Comparison of ENCODE assay signal across 8 cellular contexts in the genomic region with DNA sequence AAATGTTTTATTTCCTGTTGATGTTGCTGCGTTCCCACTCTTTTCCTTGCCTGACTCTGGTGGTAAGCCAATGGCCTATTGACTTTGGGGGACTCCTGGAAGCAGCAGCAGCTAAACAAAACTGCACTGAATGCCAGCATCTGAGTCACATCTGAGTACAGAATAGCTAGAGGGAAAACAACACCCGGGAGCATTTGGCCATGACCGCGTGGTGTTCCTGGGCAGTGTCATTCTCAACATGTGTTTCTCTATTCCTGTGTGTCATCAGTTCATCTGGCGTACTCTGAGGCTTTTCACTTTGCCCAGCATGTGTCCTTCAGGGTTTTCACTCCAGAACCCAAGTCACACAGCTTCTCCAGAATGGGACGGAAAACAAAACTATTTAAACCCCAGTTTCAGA.
A peak's percentile ranks its signal among the peaks of the same experiment; 100 is the strongest.
DNase-seq lines count a peak whose midpoint lies in the region; ATAC-seq and TF ChIP-seq lines count a peak whose summit lies in the region.

No MANE protein-coding gene starts in this region.

- H2AFZ ChIP-seq in IMR-90 (replicated peaks; ENCODE audit: low read length, poor library complexity): peak overlapping the region; percentile 44

- H3K56ac ChIP-seq in IMR-90 (ENCODE audit: extremely low read depth, insufficient read depth, low read length): no peak overlapping the region

- no peak overlapping the region for H3K4me2 ChIP-seq in IMR-90 (ENCODE audit: low read depth, low read length)

- H2AK5ac ChIP-seq in IMR-90 (ENCODE audit: low read depth, low read length): no peak overlapping the region

- peak overlapping the region; percentile 5; the same call in 1 of the 2 replicates for H3K14ac ChIP-seq in IMR-90 (replicated peaks; ENCODE audit: low read depth, low read length)

- no peak overlapping the region for H2BK120ac ChIP-seq in IMR-90 (ENCODE audit: low read depth, low read length)

- H3K4me1 ChIP-seq in IMR-90 (ENCODE audit: control insufficient read depth, insufficient read depth, low read length) (peaks cover 12% of the 10 kb centered on the region), thoracic aorta (ENCODE audit: control insufficient read depth in 1 of 2, low read depth in 2 of 2) (peaks cover 5 to 43% of the 10 kb centered on the region in 2 donors)

- H3K36me3 Mint-ChIP-seq in activated CD4-positive, alpha-beta T cell treated with anti-CD3 and anti-CD28 coated beads, Interleukin-2, amount 10 ng/mL, durations not matched to agents 24 days and 14 days (ENCODE audit: low read depth): no peaks in the 10 kb centered on the region

- no peak overlapping the region for H3K9ac ChIP-seq in IMR-90 (ENCODE audit: low read depth, low read length)

- H3K9me3 ChIP-seq in IMR-90 (ENCODE audit: control insufficient read depth, insufficient read depth, low read length): no peaks in the 10 kb centered on the region
- no peaks in the 10 kb centered on the region for H3K9me3 ChIP-seq in thoracic aorta

- no peak for TF ChIP-seq RAD21 in IMR-90 (IDR thresholded peaks at IDR 0.05; ENCODE audit: low read length)

- H3K27me3 Mint-ChIP-seq in activated CD4-positive, alpha-beta T cell treated with anti-CD3 and anti-CD28 coated beads, Interleukin-2, amount 10 ng/mL, durations not matched to agents 24 days and 14 days: no peaks in the 10 kb centered on the region

- no peak overlapping the region for H3K18ac ChIP-seq in IMR-90 (ENCODE audit: low read depth, low read length)

- no peak for TF ChIP-seq POLR2A in IMR-90 (IDR thresholded peaks at IDR 0.05; ENCODE audit: low read depth, low read length)

- no peak overlapping the region for H4K91ac ChIP-seq in IMR-90 (ENCODE audit: insufficient read depth, low read depth, low read length)

- H3K27ac Mint-ChIP-seq in activated CD4-positive, alpha-beta T cell treated with anti-CD3 and anti-CD28 coated beads, Interleukin-2, amount 10 ng/mL, durations not matched to agents 24 days and 14 days: no peak overlapping the region

- POLR2A ChIA-PET in IMR-90 (lab: Charles Lee; ENCODE audit: unreplicated experiment): no interaction called here

- H2AK9ac ChIP-seq in IMR-90 (replicated peaks; ENCODE audit: low read depth, low read length, poor library complexity): no peak overlapping the region

- no peak overlapping the region for H4K8ac ChIP-seq in IMR-90 (ENCODE audit: low read depth in 2 of 2, low read length in 2 of 2)

- no peaks in the 10 kb centered on the region for H3K79me1 ChIP-seq in IMR-90 (ENCODE audit: low read depth in 1 of 2, low read length in 2 of 2)

- no peaks in the 10 kb centered on the region for H3K9me3 Mint-ChIP-seq in activated CD4-positive, alpha-beta T cell treated with anti-CD3 and anti-CD28 coated beads, Interleukin-2, amount 10 ng/mL, durations not matched to agents 24 days and 14 days

- no peaks in the 10 kb centered on the region for H4K20me1 ChIP-seq in IMR-90 (ENCODE audit: insufficient read depth, low read length)

- H3K4ac ChIP-seq in IMR-90 (ENCODE audit: low read depth, low read length): no peak overlapping the region

- H3K27ac ChIP-seq in IMR-90 (ENCODE audit: insufficient read depth, low read length) (no peak overlapping the region), thoracic aorta (peak overlapping the region in 1 of 2 donors; percentile 44)

- in situ Hi-C loops in IMR-90 (cut with MboI; ENCODE audit: low sequenced_read_pairs): loop anchor here (5.0 kb wide), 1 partner anchor 50 kb away; no protein-coding TSS in a partner anchor

- CTCF ChIA-PET in IMR-90 (lab: Yijun Ruan, JAX): interaction anchor here (0.7 kb wide), 1 partner anchor 34 kb away, joined by 5 read pairs; no protein-coding TSS in a partner anchor

- peak; percentile 59 for ATAC-seq in IMR-90 (ENCODE audit: low read depth)
- ATAC-seq in left colon: no peak
- ATAC-seq in thoracic aorta (ENCODE audit: insufficient number of reproducible peaks, low FRiP score, low read depth): peak; percentile 41
- ATAC-seq in HG03175 (IDR thresholded peaks at IDR 0.05; ENCODE audit: unreplicated experiment): no peak

- H3K36me3 ChIP-seq in IMR-90 (ENCODE audit: control insufficient read depth, insufficient read depth, low read length): no peaks in the 10 kb centered on the region
- no peaks in the 10 kb centered on the region for H3K36me3 ChIP-seq in thoracic aorta

- no peak overlapping the region for H2BK15ac ChIP-seq in IMR-90 (ENCODE audit: low read depth, low read length)

- H3K27me3 ChIP-seq in IMR-90 (ENCODE audit: control insufficient read depth, insufficient read depth, low read length) (no peaks in the 10 kb centered on the region), thoracic aorta (replicated peaks; ENCODE audit: insufficient read depth) (no peaks in the 10 kb centered on the region)

- peak; percentile 88 for DNase-seq in IMR-90
- DNase-seq in cerebellar cortex (ENCODE audit: low spot score): peak; percentile 88
- DNase-seq in left colon: peak; percentile 6 to 46
- peak; percentile 59 for DNase-seq in thoracic aorta (ENCODE audit: low spot score)
- no peak for DNase-seq in OCI-M1 (lab: John Stamatoyannopoulos, UW)
- DNase-seq in activated CD4-positive, alpha-beta T cell treated with anti-CD3 and anti-CD28 coated beads, Interleukin-2, amount 10 ng/mL, durations not matched to agents 24 days and 14 days: no peak
- DNase-seq in ecto neural progenitor cell (ENCODE audit: low spot score): no peak

- intact Hi-C loops in IMR-90 (cut with micrococcal nuclease): no loop called here
- intact Hi-C loops in left colon (cut with DNase I, micrococcal nuclease): no loop called here
- intact Hi-C loops in activated CD4-positive, alpha-beta T cell treated with anti-CD3 and anti-CD28 coated beads, Interleukin-2, amount 10 ng/mL, durations not matched to agents 24 days and 14 days (cut with micrococcal nuclease): no loop called here

- H4K5ac ChIP-seq in IMR-90 (ENCODE audit: low read depth, low read length): no peak overlapping the region

- WGBS in IMR-90 (ENCODE audit: extremely low coverage in 2 of 2, insufficient read length in 1 of 2), 2 experiments: no CpG with 5 or more reads among the region's 6 CpGs

- H3K23ac ChIP-seq in IMR-90 (ENCODE audit: low read depth, low read length): no peak overlapping the region

- H3K4me3 ChIP-seq in IMR-90 (ENCODE audit: insufficient read depth, low read depth, low read length): no peak overlapping the region
- peak overlapping the region; percentile 22 for H3K4me3 ChIP-seq in thoracic aorta

- no TSS peak for BruUV-seq in IMR-90 (replicated peaks; lab: Mats Ljungman, UMichigan)

- H3K4me3 Mint-ChIP-seq in activated CD4-positive, alpha-beta T cell treated with anti-CD3 and anti-CD28 coated beads, Interleukin-2, amount 10 ng/mL, durations not matched to agents 24 days and 14 days: no peak overlapping the region

- H2BK20ac ChIP-seq in IMR-90 (ENCODE audit: low read depth, low read length): 0 out of 2 replicates have a peak overlapping the region, but pooled peaks have one; percentile 13

- dilution Hi-C loops in IMR-90 (cut with HindIII; ENCODE audit: low sequenced_read_pairs, unreplicated experiment): no loop called here

- no peak for TF ChIP-seq CTCF in IMR-90 (conservative IDR thresholded peaks at IDR 0.05; ENCODE audit: low read depth, low read length)
- TF ChIP-seq CTCF in thoracic aorta (IDR thresholded peaks at IDR 0.05): no peak

- H3K9me1 ChIP-seq in IMR-90 (ENCODE audit: insufficient read depth, low read length): peaks cover 10% of the 10 kb centered on the region

- H3K4me1 Mint-ChIP-seq in activated CD4-positive, alpha-beta T cell treated with anti-CD3 and anti-CD28 coated beads, Interleukin-2, amount 10 ng/mL, durations not matched to agents 24 days and 14 days: no peaks in the 10 kb centered on the region

- H2BK5ac ChIP-seq in IMR-90 (ENCODE audit: low read depth, low read length, poor library complexity, severe bottlenecking): no peak overlapping the region

TF ChIP-seq in IMR-90, 13 proteins besides CTCF, POLR2A, EP300 and RAD21:
- no peak for TF ChIP-seq MAFK (IDR thresholded peaks at IDR 0.05; ENCODE audit: low read depth, low read length)
- no peak for TF ChIP-seq SMC3 (IDR thresholded peaks at IDR 0.05; ENCODE audit: low read depth, low read length)
- TF ChIP-seq MXI1 (IDR thresholded peaks at IDR 0.05; ENCODE audit: borderline replicate concordance, low read depth, low read length): peak; percentile 92; the same call in 1 of the 2 replicates

Comparison
In these comparisons a context has a peak if more than half of its experiments do, and no peak if none do; other contexts are left out.
1. ATAC-seq: peak in IMR-90 (single experiment) and thoracic aorta (single experiment); none in left colon (single experiment) and HG03175 (single experiment).
2. DNase-seq: peak in IMR-90 (single experiment), cerebellar cortex (single experiment), left colon (2 of 2) and thoracic aorta (single experiment); none in OCI-M1 (single experiment), activated CD4-positive, alpha-beta T cell treated with anti-CD3 and anti-CD28 coated beads, Interleukin-2, amount 10 ng/mL, durations not matched to agents 24 days and 14 days (single experiment) and ecto neural progenitor cell (single experiment).